ENCODE assay signal across 10 cellular contexts in genomic region chr6:45555981-45556771, GRCh38.
DNase-seq lines count a peak whose midpoint lies in the region; ATAC-seq and TF ChIP-seq lines count a peak whose summit lies in the region.
"Had no signal": no experiment of that assay in that cellular context is flagged by ENCODE, and none has a peak within 500 bp of the region (broad histone marks: within the 10 kb centered on the region; RNA-seq: fewer than 3 reads in every experiment).

No MANE protein-coding gene starts in this region.

- H3K27ac ChIP-seq in duodenal mucosa (ENCODE audit: low read depth, low read length) (no peak overlapping the region), upper lobe of right lung (peak overlapping the region; percentile 9)

- ATAC-seq in upper lobe of right lung: no peak

- no peak for TF ChIP-seq CTCF in upper lobe of right lung (IDR thresholded peaks at IDR 0.05)

- H3K4me3 ChIP-seq in duodenal mucosa (ENCODE audit: low read depth in 1 of 2, low read length in 2 of 2) (peak overlapping the region; percentile 4 to 44), upper lobe of right lung (peak overlapping the region; percentile 27)

- H3K9me3 ChIP-seq in duodenal mucosa (ENCODE audit: control insufficient read depth in 1 of 2, low read length in 2 of 2) (no peaks in the 10 kb centered on the region), upper lobe of right lung (no peaks in the 10 kb centered on the region)

- peak; percentile 5 for DNase-seq in NCI-H82 (lab: John Stamatoyannopoulos, UW)
- DNase-seq in NCI-H82 treated with DMSO at 0.1 percent for 48 hours (lab: John Stamatoyannopoulos, UW; ENCODE audit: unreplicated experiment): no peak
- peak; percentile 14 for DNase-seq in middle frontal gyrus (ENCODE audit: extremely low spot score, low spot score)
- DNase-seq in upper lobe of right lung: no peak
- no peak for DNase-seq in SIG-M5 (lab: John Stamatoyannopoulos, UW)
- no peak for DNase-seq in NCI-H1092 (lab: John Stamatoyannopoulos, UW)
- DNase-seq in NCI-H524 treated with DMSO at 0.1 percent for 48 hours (lab: John Stamatoyannopoulos, UW): no peak
- DNase-seq: midbrain, MV-4-11 had no signal

- intact Hi-C loops in upper lobe of right lung (cut with DNase I): no loop called here

- H3K36me3 ChIP-seq in duodenal mucosa (ENCODE audit: control insufficient read depth in 1 of 2, insufficient read depth in 2 of 2, low read length in 2 of 2): no peaks in the 10 kb centered on the region
- H3K36me3 ChIP-seq in upper lobe of right lung: no peaks in the 10 kb centered on the region

- H3K27me3 ChIP-seq in duodenal mucosa (ENCODE audit: control insufficient read depth in 1 of 2, insufficient read depth in 2 of 2, low read length in 2 of 2): no peaks in the 10 kb centered on the region
- H3K27me3 ChIP-seq in upper lobe of right lung: no peaks in the 10 kb centered on the region

- H3K4me1 ChIP-seq in duodenal mucosa (ENCODE audit: control insufficient read depth in 1 of 2, insufficient read depth in 2 of 2, low read length in 2 of 2) (peaks cover 6 to 18% of the 10 kb centered on the region in 2 donors), upper lobe of right lung (no peaks in the 10 kb centered on the region)

- no peak overlapping the region for H3K9ac ChIP-seq in duodenal mucosa (ENCODE audit: low read depth in 1 of 2, low read length in 2 of 2)

Comparison
In these comparisons a context has a peak if more than half of its experiments do, and no peak if none do; other contexts are left out.
1. DNase-seq: peak in NCI-H82 (single experiment) and middle frontal gyrus (single experiment); none in NCI-H82 treated with DMSO at 0.1 percent for 48 hours (single experiment), upper lobe of right lung (single experiment), SIG-M5 (single experiment), NCI-H1092 (single experiment) and NCI-H524 treated with DMSO at 0.1 percent for 48 hours (single experiment).